Comparison of ENCODE assay signal across 28 cellular contexts in the genomic region with DNA sequence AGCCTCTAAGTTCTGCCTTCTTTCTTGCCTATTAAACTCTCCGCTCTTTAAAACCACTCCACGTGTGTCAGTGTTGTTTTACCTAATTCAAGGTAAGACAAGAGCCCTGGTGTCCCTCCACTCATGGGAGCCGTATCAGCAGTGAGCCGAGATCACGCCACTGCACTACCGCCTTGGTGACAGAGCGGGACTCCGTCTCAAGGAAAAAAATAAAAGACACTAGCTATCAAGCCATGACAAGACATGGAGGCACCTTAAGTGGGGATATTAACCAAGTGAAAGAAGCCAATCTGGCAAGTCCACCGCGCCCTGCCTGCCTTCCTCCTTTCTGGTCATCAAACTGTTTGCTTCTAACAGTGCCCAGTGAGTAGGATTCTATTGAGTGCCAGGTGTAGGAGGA.
"Had no signal": no experiment of that assay in that cellular context is flagged by ENCODE, and none has a peak within 500 bp of the region (broad histone marks: within the 10 kb centered on the region; RNA-seq: fewer than 3 reads in every experiment).

No MANE protein-coding gene starts in this region.

- DNase-seq: activated CD4-positive, alpha-beta T cell treated with anti-CD3 and anti-CD28 coated beads, Interleukin-2, amount 10 ng/mL, durations not matched to agents 24 days and 14 days; activated CD4-positive, alpha-beta T cell treated with anti-CD3 and anti-CD28 coated beads, Interleukin-2, amount 50 U/mL, for 4 hours; activated CD8-positive, alpha-beta T cell treated with anti-CD3 and anti-CD28 coated beads for 36 hours; activated gamma-delta T cell treated with Interleukin-2 at 50 U/mL for 16 hours; activated naive CD4-positive, alpha-beta T cell treated with anti-CD3 and anti-CD28 coated beads for 36 hours; activated naive CD8-positive, alpha-beta T cell treated with anti-CD3 and anti-CD28 coated beads, Interleukin-2, amount 50 U/mL, for 24 hours; activated T-cell treated with anti-CD3 and anti-CD28 coated beads, Interleukin-2, amount 50 U/mL, for 24 hours; aorta; brain microvascular endothelial cell; Kasumi-1; KBM-7; MG63; NCI-H1048; NCI-H1105 treated with DMSO at 0.1 percent for 48 hours; NCI-H1436; NCI-H1694; NCI-H1930; NCI-H2081 treated with DMSO at 0.1 percent for 48 hours; NCI-H345; NCI-H524 treated with DMSO at 0.1 percent for 48 hours; SHP77 treated with DMSO at 0.1 percent for 48 hours; SK-N-SH; T-helper 9 cell had no signal

- H3K4me2 ChIP-seq: SK-N-SH had no signal

- H3K27ac ChIP-seq: brain microvascular endothelial cell, SJSA1 had no signal

- H3K27me3 ChIP-seq: brain microvascular endothelial cell, MG63, SJSA1 had no signal

- H3K9me3 ChIP-seq: MG63, SJSA1, SK-N-SH had no signal

- H3K9ac ChIP-seq: SK-N-SH had no signal

- H3K9me2 ChIP-seq: SK-N-SH had no signal

- ATAC-seq: activated CD8-positive, alpha-beta T cell treated with anti-CD3 and anti-CD28 coated beads for 36 hours; activated naive CD8-positive, alpha-beta T cell treated with anti-CD3 and anti-CD28 coated beads, Interleukin-2, amount 50 U/mL, for 24 hours; Panc1 had no signal

- H3K27ac Mint-ChIP-seq: activated CD4-positive, alpha-beta T cell treated with anti-CD3 and anti-CD28 coated beads, Interleukin-2, amount 10 ng/mL, durations not matched to agents 24 days and 14 days; activated CD8-positive, alpha-beta T cell treated with anti-CD3 and anti-CD28 coated beads for 36 hours; activated naive CD4-positive, alpha-beta T cell treated with anti-CD3 and anti-CD28 coated beads for 36 hours; activated naive CD8-positive, alpha-beta T cell; activated naive CD8-positive, alpha-beta T cell treated with anti-CD3 and anti-CD28 coated beads, Interleukin-2, amount 50 U/mL, for 24 hours; activated T-cell treated with anti-CD3 and anti-CD28 coated beads, Interleukin-2, amount 50 U/mL, for 24 hours; T-helper 1 cell treated with Interleukin-12 subunit alpha and Interleukin-12 subunit beta and Interleukin-4 antibody, amounts not matched to agents 30 μg/mL and 1 μg/mL, for 36 hours had no signal

- H3K36me3 ChIP-seq: brain microvascular endothelial cell, MG63, SJSA1 had no signal

- H3K4me1 Mint-ChIP-seq: central memory CD8-positive, alpha-beta T cell had no signal

- H3K4me3 Mint-ChIP-seq: activated CD4-positive, alpha-beta T cell treated with anti-CD3 and anti-CD28 coated beads, Interleukin-2, amount 10 ng/mL, durations not matched to agents 24 days and 14 days; activated CD8-positive, alpha-beta T cell treated with anti-CD3 and anti-CD28 coated beads for 36 hours; activated naive CD4-positive, alpha-beta T cell treated with anti-CD3 and anti-CD28 coated beads for 36 hours; activated naive CD8-positive, alpha-beta T cell; activated naive CD8-positive, alpha-beta T cell treated with anti-CD3 and anti-CD28 coated beads, Interleukin-2, amount 50 U/mL, for 24 hours; activated T-cell treated with anti-CD3 and anti-CD28 coated beads, Interleukin-2, amount 50 U/mL, for 24 hours; central memory CD8-positive, alpha-beta T cell; T-helper 1 cell treated with Interleukin-12 subunit alpha and Interleukin-12 subunit beta and Interleukin-4 antibody, amounts not matched to agents 30 μg/mL and 1 μg/mL, for 36 hours had no signal

- H3K9me3 Mint-ChIP-seq: activated CD4-positive, alpha-beta T cell treated with anti-CD3 and anti-CD28 coated beads, Interleukin-2, amount 10 ng/mL, durations not matched to agents 24 days and 14 days; activated naive CD4-positive, alpha-beta T cell treated with anti-CD3 and anti-CD28 coated beads for 36 hours; activated naive CD8-positive, alpha-beta T cell treated with anti-CD3 and anti-CD28 coated beads, Interleukin-2, amount 50 U/mL, for 24 hours; activated T-cell treated with anti-CD3 and anti-CD28 coated beads, Interleukin-2, amount 50 U/mL, for 24 hours; central memory CD8-positive, alpha-beta T cell; T-helper 1 cell treated with Interleukin-12 subunit alpha and Interleukin-12 subunit beta and Interleukin-4 antibody, amounts not matched to agents 30 μg/mL and 1 μg/mL, for 36 hours had no signal

- H3K4me3 ChIP-seq: MG63, SJSA1 had no signal

- H3K4me1 ChIP-seq: SJSA1 had no signal

- H3K36me3 Mint-ChIP-seq: activated naive CD8-positive, alpha-beta T cell had no signal

- H3K27me3 Mint-ChIP-seq: activated CD8-positive, alpha-beta T cell treated with anti-CD3 and anti-CD28 coated beads for 36 hours; activated naive CD8-positive, alpha-beta T cell; activated naive CD8-positive, alpha-beta T cell treated with anti-CD3 and anti-CD28 coated beads, Interleukin-2, amount 50 U/mL, for 24 hours; activated T-cell treated with anti-CD3 and anti-CD28 coated beads, Interleukin-2, amount 50 U/mL, for 24 hours had no signal
